In the genomic region with DNA sequence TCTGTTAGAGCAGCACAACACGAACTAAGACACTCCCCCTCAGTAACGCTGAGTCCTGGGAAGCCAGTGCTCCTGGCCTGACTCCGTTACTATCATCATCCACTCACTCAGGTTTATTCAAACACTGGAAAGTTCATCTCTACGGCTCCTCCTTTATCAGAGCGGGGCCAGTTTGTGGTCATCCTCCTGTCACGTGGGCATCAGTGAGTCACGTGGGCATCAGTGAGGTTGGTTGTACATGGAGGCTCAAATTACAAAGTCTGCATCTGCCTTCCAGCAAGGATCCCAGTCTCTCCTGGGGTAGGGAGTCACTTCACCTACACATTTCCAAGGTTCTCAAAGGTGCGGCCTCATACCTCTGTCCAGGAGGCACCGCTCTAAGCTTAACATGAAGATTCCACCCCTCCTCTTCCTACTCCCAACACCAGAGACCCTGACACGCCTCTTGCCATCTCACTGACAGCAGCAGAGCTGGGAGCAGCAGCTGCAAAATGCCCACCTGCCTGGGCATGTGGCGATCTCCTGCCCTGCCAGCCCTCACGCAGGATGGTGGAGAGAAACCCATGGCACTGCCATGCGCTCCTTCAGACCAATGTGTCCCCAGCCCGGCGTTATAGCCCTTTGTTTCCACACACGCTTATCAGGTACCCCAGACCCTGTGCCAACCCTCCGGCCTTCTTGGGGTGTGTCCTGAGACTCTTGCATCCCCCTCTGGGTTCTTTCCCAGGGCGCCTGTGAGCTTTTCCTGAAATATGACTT, we compare ENCODE assay signal across 22 cellular contexts.
DNase-seq lines count a peak whose midpoint lies in the region; ATAC-seq and TF ChIP-seq lines count a peak whose summit lies in the region.
"Had no signal": no experiment of that assay in that cellular context is flagged by ENCODE, and none has a peak within 500 bp of the region (broad histone marks: within the 10 kb centered on the region; RNA-seq: fewer than 3 reads in every experiment).

No MANE protein-coding gene starts in this region.

- H3K9me3 ChIP-seq in RWPE2 (ENCODE audit: severe bottlenecking) (no peaks in the 10 kb centered on the region), esophagus squamous epithelium (no peaks in the 10 kb centered on the region)
- H3K9me3 ChIP-seq: colonic mucosa, sigmoid colon, upper lobe of left lung had no signal

- peak; percentile 54; the same call in 2 of the 3 replicates for ATAC-seq in RWPE2 (ENCODE audit: low read depth)
- ATAC-seq: activated naive CD8-positive, alpha-beta T cell treated with anti-CD3 and anti-CD28 coated beads, Interleukin-2, amount 50 U/mL, for 24 hours; natural killer cell; stimulated activated effector memory CD8-positive, alpha-beta T cell treated with anti-CD3 and anti-CD28 coated beads, Interleukin-12 subunit alpha, Interleukin-12 subunit beta, amount 100 ng/mL, for 72 hours; T-helper 17 cell had no signal

- DNase-seq in Daoy (ENCODE audit: low read depth) = peak; percentile 33
- DNase-seq in LHCN-M2 (ENCODE audit: low read depth) = peak; percentile 18
- no peak for DNase-seq in RWPE2 (ENCODE audit: low spot score)
- DNase-seq in left kidney (ENCODE audit: low read depth, low spot score) = peak; percentile 76
- DNase-seq in esophagus squamous epithelium (lab: John Stamatoyannopoulos, UW) = no peak
- DNase-seq in activated CD8-positive, alpha-beta memory T cell treated with anti-CD3 and anti-CD28 coated beads, Interleukin-2, amount 50 U/mL, for 4 hours = no peak
- DNase-seq in retina = no peak
- DNase-seq: activated CD4-positive, alpha-beta T cell treated with anti-CD3 and anti-CD28 coated beads, Interleukin-2, amount 10 ng/mL, durations not matched to agents 24 days and 14 days; activated naive CD8-positive, alpha-beta T cell treated with anti-CD3 and anti-CD28 coated beads, Interleukin-2, amount 50 U/mL, for 24 hours; activated T-cell treated with anti-CD3 and anti-CD28 coated beads, Interleukin-2, amount 50 U/mL, for 24 hours; CD4-positive, CD25-positive, alpha-beta regulatory T cell; colonic mucosa; erythroblast; GOT3; natural killer cell; NCI-H446 treated with DMSO at 0.1 percent for 48 hours; sigmoid colon; stimulated activated CD4-positive, alpha-beta T cell treated with anti-CD3 and anti-CD28 coated beads, Interleukin-4, amount 100 ng/mL, for 24 hours; T-helper 17 cell; upper lobe of left lung had no signal

- no peak overlapping the region for H3K27ac ChIP-seq in RWPE2 (ENCODE audit: poor library complexity, severe bottlenecking)
- H3K27ac ChIP-seq in esophagus squamous epithelium = no peak overlapping the region
- H3K27ac ChIP-seq: colonic mucosa, HL-60, sigmoid colon, upper lobe of left lung had no signal

- TF ChIP-seq POLR2A in esophagus squamous epithelium (IDR thresholded peaks at IDR 0.05) = no peak

- H3K4me1 ChIP-seq in RWPE2 (ENCODE audit: insufficient read depth, poor library complexity, severe bottlenecking) (no peaks in the 10 kb centered on the region), esophagus squamous epithelium (no peaks in the 10 kb centered on the region)
- H3K4me1 ChIP-seq: colonic mucosa had no signal

- no peaks in the 10 kb centered on the region for H3K27me3 ChIP-seq in RWPE2 (ENCODE audit: insufficient read depth, poor library complexity, severe bottlenecking)
- no peaks in the 10 kb centered on the region for H3K27me3 ChIP-seq in esophagus squamous epithelium
- H3K27me3 ChIP-seq: colonic mucosa, sigmoid colon, upper lobe of left lung had no signal

- intact Hi-C loops in esophagus squamous epithelium (cut with DNase I) = no loop called here

- H3K36me3 ChIP-seq in RWPE2 (ENCODE audit: low read depth) = no peaks in the 10 kb centered on the region
- no peaks in the 10 kb centered on the region for H3K36me3 ChIP-seq in esophagus squamous epithelium
- H3K36me3 ChIP-seq: colonic mucosa, sigmoid colon, upper lobe of left lung had no signal

- WGBS in esophagus squamous epithelium, 2 donors = 70 to 77% methylated on average over 16 to 18 of the region's 18 CpGs

- TF ChIP-seq CTCF in RWPE2 (IDR thresholded peaks at IDR 0.05; ENCODE audit: poor library complexity, severe bottlenecking) (no peak), esophagus squamous epithelium (IDR thresholded peaks at IDR 0.05) (no peak)

- H3K4me3 ChIP-seq in RWPE2 (ENCODE audit: severe bottlenecking) (no peak overlapping the region), esophagus squamous epithelium (no peak overlapping the region)
- H3K4me3 ChIP-seq: colonic mucosa, sigmoid colon, upper lobe of left lung had no signal

Comparison
In these comparisons a context has a peak if more than half of its experiments do, and no peak if none do; other contexts are left out.
1. DNase-seq: peak in Daoy (single experiment), LHCN-M2 (single experiment) and left kidney (single experiment); none in RWPE2 (single experiment), esophagus squamous epithelium (single experiment), activated CD8-positive, alpha-beta memory T cell treated with anti-CD3 and anti-CD28 coated beads, Interleukin-2, amount 50 U/mL, for 4 hours (single experiment) and retina (single experiment).